22 cellular contexts compared by ENCODE assay signal in genomic region chrX:15719324-15719968, GRCh38. TPM values are rescaled to one million over a fixed set of nuclear protein-coding genes. Genes with fewer than 3 reads are reported as not detected.
DNase-seq lines count a peak whose midpoint lies in the region; ATAC-seq, FAIRE-seq and TF ChIP-seq lines count a peak whose summit lies in the region.
"Had no signal": no experiment of that assay in that cellular context is flagged by ENCODE, and none has a peak within 500 bp of the region (broad histone marks: within the 10 kb centered on the region; RNA-seq: fewer than 3 reads in every experiment).

No MANE protein-coding gene starts in this region.

- no TSS peak for BruUV-seq in HCT116 (replicated peaks; lab: Mats Ljungman, UMichigan)

- RAD21 ChIA-PET in HCT116 (lab: Charles Lee; ENCODE audit: low non-redundant PET in 1 of 2, low total read pairs in 2 of 2, uncharacterized antibody in 2 of 2, unreplicated experiment in 2 of 2): no interaction called here

- DNase-seq in DMS53 (lab: John Stamatoyannopoulos, UW) (peak; percentile 17), DMS53 treated with DMSO at 0.1 percent for 48 hours (lab: John Stamatoyannopoulos, UW; ENCODE audit: unreplicated experiment) (no peak), HCT116 (ENCODE audit: low read depth, low spot score) (no peak), astrocyte (ENCODE audit: low read depth) (no peak), NCI-H2227 (lab: John Stamatoyannopoulos, UW; ENCODE audit: unreplicated experiment) (no peak), NCI-H748 (lab: John Stamatoyannopoulos, UW; ENCODE audit: unreplicated experiment) (no peak), RPMI8226 (no peak)
- DNase-seq: AML-193; CD8-positive, alpha-beta memory T cell; KG1; NCI-H1092; NCI-H1436; NCI-H187 treated with DMSO at 0.1 percent for 48 hours; NCI-H226; NCI-H524; SHP77 had no signal

- peaks cover 2% of the 10 kb centered on the region for H3K36me3 Mint-ChIP-seq in astrocyte (ENCODE audit: low read depth, unreplicated experiment)

- FAIRE-seq in astrocyte (lab: Jason Lieb, UNC): peak; percentile 55
- peak; percentile 81 for FAIRE-seq in islet of Langerhans (lab: Jason Lieb, UNC)
- FAIRE-seq: H54 had no signal

- TF ChIP-seq CTCF in HCT116 (IDR thresholded peaks at IDR 0.05 in 2 of 3, conservative IDR thresholded peaks at IDR 0.05 in 1 of 3; ENCODE audit: borderline replicate concordance in 1 of 3, insufficient read depth in 1 of 3, low read depth in 2 of 3, low read length in 2 of 3) (no peak), astrocyte (IDR thresholded peaks at IDR 0.05; ENCODE audit: insufficient read depth, low read depth, low read length) (no peak)

- H3K27me3 ChIP-seq in HCT116 (ENCODE audit: insufficient read depth, low read length) (no peaks in the 10 kb centered on the region), astrocyte (ENCODE audit: insufficient read depth, low read length) (no peaks in the 10 kb centered on the region)

- H3K9ac ChIP-seq in HCT116 (ENCODE audit: low read length) (no peak overlapping the region), astrocyte (ENCODE audit: low read length) (no peak overlapping the region)

- no peaks in the 10 kb centered on the region; the same call in 1 of the 2 replicates for H3K79me2 ChIP-seq in HCT116 (ENCODE audit: insufficient read depth, low read length)
- no peaks in the 10 kb centered on the region for H3K79me2 ChIP-seq in astrocyte (ENCODE audit: insufficient read depth, low read length)

- H3K4me1 ChIP-seq in HCT116 (ENCODE audit: control insufficient read depth in 1 of 2, insufficient read depth in 2 of 2, low read length in 2 of 2) (peaks cover 23 to 33% of the 10 kb centered on the region in 2 experiments), astrocyte (ENCODE audit: insufficient read depth, low read length) (no peaks in the 10 kb centered on the region)

- intact Hi-C loops in HCT116 (cut with micrococcal nuclease): no loop called here

- peak overlapping the region; percentile 31 for H3K27ac Mint-ChIP-seq in astrocyte (ENCODE audit: unreplicated experiment)

- no peak overlapping the region for H3K4me3 Mint-ChIP-seq in astrocyte (ENCODE audit: unreplicated experiment)
- H3K4me3 Mint-ChIP-seq: CD8-positive, alpha-beta memory T cell had no signal

- H4K20me1 ChIP-seq in HCT116 (ENCODE audit: insufficient read depth): no peaks in the 10 kb centered on the region
- H4K20me1 ChIP-seq in astrocyte (ENCODE audit: insufficient read depth, low read length): no peaks in the 10 kb centered on the region

- H3K27me3 Mint-ChIP-seq in astrocyte (ENCODE audit: low read depth, unreplicated experiment): no peaks in the 10 kb centered on the region
- H3K27me3 Mint-ChIP-seq: CD8-positive, alpha-beta memory T cell had no signal

- POLR2A ChIA-PET in HCT116 (lab: Charles Lee): no interaction called here

- CTCF ChIA-PET in HCT116 (lab: Charles Lee): no interaction called here

- H2AFZ ChIP-seq in HCT116 (ENCODE audit: low read depth, low read length, poor library complexity, severe bottlenecking) (no peak overlapping the region), astrocyte (ENCODE audit: low read depth, low read length) (no peak overlapping the region)

- H3K4me2 ChIP-seq in HCT116 (ENCODE audit: low read length) (peak overlapping the region; percentile 74), astrocyte (ENCODE audit: low read length) (no peak overlapping the region)

- H3K9me3 ChIP-seq in HCT116 (ENCODE audit: control insufficient read depth in 1 of 2, insufficient read depth in 1 of 2, low read depth in 1 of 2, low read length in 2 of 2) (no peaks in the 10 kb centered on the region), astrocyte (ENCODE audit: insufficient read depth, low read depth, low read length) (no peaks in the 10 kb centered on the region)

- no peak for TF ChIP-seq POLR2A in HCT116 (IDR thresholded peaks at IDR 0.05; ENCODE audit: borderline replicate concordance, extremely low read depth, insufficient read depth, insufficient read length)

- no peaks in the 10 kb centered on the region for H3K9me2 ChIP-seq in HCT116 (ENCODE audit: insufficient read depth)

- no peak for TF ChIP-seq RAD21 in HCT116 (IDR thresholded peaks at IDR 0.05; ENCODE audit: low read depth)

- H3K36me3 ChIP-seq in HCT116 (ENCODE audit: control insufficient read depth in 1 of 2, insufficient read depth in 2 of 2, low read length in 2 of 2) (no peaks in the 10 kb centered on the region), astrocyte (ENCODE audit: insufficient read depth, low read length) (no peaks in the 10 kb centered on the region)

- no peak for ATAC-seq in HCT116

- H3K27ac ChIP-seq in HCT116 (ENCODE audit: low read depth, low read length): peak overlapping the region; percentile 74
- no peak overlapping the region for H3K27ac ChIP-seq in astrocyte (ENCODE audit: low read depth, low read length)
- H3K27ac ChIP-seq: 22Rv1, C4-2B had no signal

- H3K4me1 Mint-ChIP-seq in astrocyte (ENCODE audit: low read depth, unreplicated experiment): peaks cover 11% of the 10 kb centered on the region

- H3K4me3 ChIP-seq in HCT116 (replicated peaks in 1 of 2; ENCODE audit: low read depth in 1 of 2, low read length in 2 of 2) (no peak overlapping the region), astrocyte (ENCODE audit: insufficient read depth, low read depth, low read length) (no peak overlapping the region)

- H3K9me3 Mint-ChIP-seq in astrocyte (ENCODE audit: unreplicated experiment): no peaks in the 10 kb centered on the region
- H3K9me3 Mint-ChIP-seq: CD8-positive, alpha-beta memory T cell had no signal

TF ChIP-seq in HCT116, 20 proteins besides CTCF, POLR2A, EP300 and RAD21 (continues in another document):
- TF ChIP-seq ZFX (IDR thresholded peaks at IDR 0.05): no peak
- TF ChIP-seq EZH2 (IDR thresholded peaks at IDR 0.05): no peak
- TF ChIP-seq CBX3 (IDR thresholded peaks at IDR 0.05; ENCODE audit: low read depth): no peak
- TF ChIP-seq SRF (IDR thresholded peaks at IDR 0.05; ENCODE audit: low read depth): no peak
- no peak for TF ChIP-seq EZH2phosphoT487 (IDR thresholded peaks at IDR 0.05; ENCODE audit: borderline replicate concordance)
- no peak for TF ChIP-seq YY1 (IDR thresholded peaks at IDR 0.05; ENCODE audit: extremely low read depth, insufficient replicate concordance, low read depth, low read length)
- no peak for TF ChIP-seq POLR2AphosphoS5 (IDR thresholded peaks at IDR 0.05; ENCODE audit: low read depth, low read length)
- no peak for TF ChIP-seq REST (IDR thresholded peaks at IDR 0.05; ENCODE audit: low read depth)
- TF ChIP-seq EGR1 (IDR thresholded peaks at IDR 0.05; ENCODE audit: low read depth): no peak
- TF ChIP-seq JUND (IDR thresholded peaks at IDR 0.05): no peak
- no peak for TF ChIP-seq FOSL1 (IDR thresholded peaks at IDR 0.05; ENCODE audit: low read depth)
- TF ChIP-seq, protein P1, sequence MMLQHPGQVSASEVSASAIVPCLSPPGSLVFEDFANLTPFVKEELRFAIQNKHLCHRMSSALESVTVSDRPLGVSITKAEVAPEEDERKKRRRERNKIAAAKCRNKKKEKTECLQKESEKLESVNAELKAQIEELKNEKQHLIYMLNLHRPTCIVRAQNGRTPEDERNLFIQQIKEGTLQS (IDR thresholded peaks at IDR 0.05): no peak
- no peak for TF ChIP-seq TCF7L2 (IDR thresholded peaks at IDR 0.05; ENCODE audit: borderline replicate concordance, extremely low read depth, insufficient read depth, insufficient read length)
- TF ChIP-seq, protein P2, sequence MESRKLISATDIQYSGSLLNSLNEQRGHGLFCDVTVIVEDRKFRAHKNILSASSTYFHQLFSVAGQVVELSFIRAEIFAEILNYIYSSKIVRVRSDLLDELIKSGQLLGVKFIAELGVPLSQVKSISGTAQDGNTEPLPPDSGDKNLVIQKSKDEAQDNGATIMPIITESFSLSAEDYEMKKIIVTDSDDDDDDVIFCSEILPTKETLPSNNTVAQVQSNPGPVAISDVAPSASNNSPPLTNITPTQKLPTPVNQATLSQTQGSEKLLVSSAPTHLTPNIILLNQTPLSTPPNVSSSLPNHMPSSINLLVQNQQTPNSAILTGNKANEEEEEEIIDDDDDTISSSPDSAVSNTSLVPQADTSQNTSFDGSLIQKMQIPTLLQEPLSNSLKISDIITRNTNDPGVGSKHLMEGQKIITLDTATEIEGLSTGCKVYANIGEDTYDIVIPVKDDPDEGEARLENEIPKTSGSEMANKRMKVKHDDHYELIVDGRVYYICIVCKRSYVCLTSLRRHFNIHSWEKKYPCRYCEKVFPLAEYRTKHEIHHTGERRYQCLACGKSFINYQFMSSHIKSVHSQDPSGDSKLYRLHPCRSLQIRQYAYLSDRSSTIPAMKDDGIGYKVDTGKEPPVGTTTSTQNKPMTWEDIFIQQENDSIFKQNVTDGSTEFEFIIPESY (IDR thresholded peaks at IDR 0.05; ENCODE audit: extremely low read depth, insufficient replicate concordance, low read length): no peak
- no peak for TF ChIP-seq ELF1 (IDR thresholded peaks at IDR 0.05; ENCODE audit: borderline replicate concordance, low read depth)
- TF ChIP-seq SP1 (IDR thresholded peaks at IDR 0.05; ENCODE audit: low read depth): no peak

RNA-seq across cellular contexts. Expression of gene CA5B, which starts 18.6 kb away (rescaled TPM):
- total RNA-seq in HCT116 (2021; ENCODE audit: unreplicated experiment) (5.5 TPM), astrocyte (6.1 and 6.4 TPM in 2 replicates)
- polyA plus RNA-seq in HCT116 (2012): 1.3 and 1.8 TPM in 2 replicates

RNA-seq across cellular contexts. Expression of gene CLTRN, which starts 54.8 kb away (rescaled TPM):
- total RNA-seq in HCT116 (2021; ENCODE audit: unreplicated experiment) (0.25 TPM), astrocyte (1.0 and 1.2 TPM in 2 replicates)
- 0.29 and 0.46 TPM in 2 replicates for polyA plus RNA-seq in HCT116 (2012)
- total RNA-seq: G401, OCI-LY7 had no signal
